Comparison of ENCODE assay signal across 8 cellular contexts in genomic region chr1:72281144-72281543, GRCh38. TPM values are rescaled to one million over a fixed set of nuclear protein-coding genes. Genes with fewer than 3 reads are reported as not detected.
DNase-seq lines count a peak whose midpoint lies in the region; ATAC-seq and TF ChIP-seq lines count a peak whose summit lies in the region.

No MANE protein-coding gene starts in this region.

- H3K36me3 Mint-ChIP-seq in CD8-positive, alpha-beta T cell, result no peaks in the 10 kb centered on the region

- no peaks in the 10 kb centered on the region for H3K27me3 Mint-ChIP-seq in CD8-positive, alpha-beta T cell (ENCODE audit: low read depth)

- no peaks in the 10 kb centered on the region for H3K27me3 ChIP-seq in CD8-positive, alpha-beta T cell (ENCODE audit: insufficient read depth, low read length)
- H3K27me3 ChIP-seq in ovary, result no peaks in the 10 kb centered on the region

- H3K4me3 ChIP-seq in CD8-positive, alpha-beta T cell (ENCODE audit: low read depth, low read length), result no peak overlapping the region
- H3K4me3 ChIP-seq in NB4 (ENCODE audit: low read depth, low read length), result no peak overlapping the region
- H3K4me3 ChIP-seq in ovary, result peak overlapping the region; percentile 71

- POLR2A ChIA-PET in CD8-positive, alpha-beta T cell (lab: Charles Lee), result no interaction called here

- H3K36me3 ChIP-seq in CD8-positive, alpha-beta T cell (ENCODE audit: insufficient read depth, low read length), result no peaks in the 10 kb centered on the region
- H3K36me3 ChIP-seq in ovary, result no peaks in the 10 kb centered on the region

- DNase-seq in CD8-positive, alpha-beta T cell, result no peak
- DNase-seq in NB4 (ENCODE audit: low read depth), result peak; percentile 4
- DNase-seq in dermis blood vessel endothelial cell, result peak; percentile 11
- DNase-seq in ovary, result no peak
- no peak for DNase-seq in stimulated activated naive CD4-positive, alpha-beta T cell treated with Interleukin-2 at 50 U/mL for 16 hours (lab: John Stamatoyannopoulos, UW)
- no peak for DNase-seq in NCI-H2107 (lab: John Stamatoyannopoulos, UW)
- no peak for DNase-seq in activated CD4-positive, alpha-beta T cell treated with anti-CD3 and anti-CD28 coated beads, Interleukin-2, amount 50 U/mL, for 48 hours

- H3K9me3 ChIP-seq in CD8-positive, alpha-beta T cell (ENCODE audit: low read length), result no peaks in the 10 kb centered on the region
- H3K9me3 ChIP-seq in ovary, result no peaks in the 10 kb centered on the region

- H3K27ac Mint-ChIP-seq in CD8-positive, alpha-beta T cell, result no peak overlapping the region

- no peaks in the 10 kb centered on the region for H3K9me3 Mint-ChIP-seq in CD8-positive, alpha-beta T cell

- CTCF ChIA-PET in CD8-positive, alpha-beta T cell (lab: Charles Lee), result no interaction called here

- no peak for ATAC-seq in CD8-positive, alpha-beta T cell
- no peak for ATAC-seq in HG03439 (IDR thresholded peaks at IDR 0.05; ENCODE audit: unreplicated experiment)

- H3K4me1 ChIP-seq in CD8-positive, alpha-beta T cell (ENCODE audit: insufficient read depth, low read length), result peaks cover 4% of the 10 kb centered on the region
- H3K4me1 ChIP-seq in ovary (ENCODE audit: insufficient read depth), result peaks cover 5% of the 10 kb centered on the region

- 34 to 43% (median 40%) methylated on average over 2 of the region's 2 CpGs for WGBS in ovary, 3 donors

- TF ChIP-seq POLR2A in NB4 (IDR thresholded peaks at IDR 0.05; ENCODE audit: extremely low read depth, insufficient read length) (no peak), ovary (IDR thresholded peaks at IDR 0.05) (no peak)

- TF ChIP-seq EP300 in ovary (IDR thresholded peaks at IDR 0.05), result no peak

- H3K4me1 Mint-ChIP-seq in CD8-positive, alpha-beta T cell (ENCODE audit: low read depth), result peaks cover 17% of the 10 kb centered on the region

- no peak for TF ChIP-seq CTCF in CD8-positive, alpha-beta T cell (IDR thresholded peaks at IDR 0.05)
- TF ChIP-seq CTCF in NB4 (IDR thresholded peaks at IDR 0.05; ENCODE audit: low read depth, low read length) (no peak), ovary (IDR thresholded peaks at IDR 0.05) (no peak)

- no peak overlapping the region for H3K27ac ChIP-seq in CD8-positive, alpha-beta T cell (ENCODE audit: low read depth, low read length)
- H3K27ac ChIP-seq in ovary, result peak overlapping the region in 1 of 2 donors; percentile 3

- intact Hi-C loops in CD8-positive, alpha-beta T cell (cut with DNase I, micrococcal nuclease), result loop anchor here in 1 of 2 experiments (5.0 kb wide), 1 partner anchor 1916 kb away; the partner anchor contains the start of genes FPGT and LRRIQ3
- intact Hi-C loops in ovary (cut with DNase I), result no loop called here

- peak overlapping the region; percentile 86 for H3K4me3 Mint-ChIP-seq in CD8-positive, alpha-beta T cell

RNA-seq across cellular contexts. Expression of gene NEGR1, which starts 1.2 kb away (rescaled TPM):
- total RNA-seq in CD8-positive, alpha-beta T cell, result not detected
- total RNA-seq in dermis blood vessel endothelial cell, result under 0.01 and 1.3 TPM in 2 replicates
- 10 to 100 TPM in 2 of 7 donors, 1 to 10 TPM in 5; 6.2 to 14.2 (median 9.1) TPM for total RNA-seq in ovary
- polyA plus RNA-seq in ovary, result 10 to 100 TPM in 1 of 2 donors, 1 to 10 TPM in 1; 4.7 to 15.1 TPM

Comparison
In these comparisons a context has a peak if more than half of its experiments do, and no peak if none do; other contexts are left out.
1. DNase-seq: peak in NB4 (single experiment) and dermis blood vessel endothelial cell (single experiment); none in CD8-positive, alpha-beta T cell (0 of 7), ovary (0 of 5), stimulated activated naive CD4-positive, alpha-beta T cell treated with Interleukin-2 at 50 U/mL for 16 hours (single experiment), NCI-H2107 (single experiment) and activated CD4-positive, alpha-beta T cell treated with anti-CD3 and anti-CD28 coated beads, Interleukin-2, amount 50 U/mL, for 48 hours (0 of 2).